10 cellular contexts compared by ENCODE assay signal in genomic region chr2:180033993-180034894, GRCh38. TPM values are rescaled to one million over a fixed set of nuclear protein-coding genes. Genes with fewer than 3 reads are reported as not detected.
DNase-seq lines count a peak whose midpoint lies in the region; ATAC-seq and TF ChIP-seq lines count a peak whose summit lies in the region.
"Had no signal": no experiment of that assay in that cellular context is flagged by ENCODE, and none has a peak within 500 bp of the region (broad histone marks: within the 10 kb centered on the region; RNA-seq: fewer than 3 reads in every experiment).

No MANE protein-coding gene starts in this region.

- no peak overlapping the region for H3K27ac Mint-ChIP-seq in activated CD8-positive, alpha-beta T cell treated with anti-CD3 and anti-CD28 coated beads, Interleukin-2, amount 10 ng/mL, durations not matched to agents 7 days and 5 days
- no peak overlapping the region for H3K27ac Mint-ChIP-seq in activated CD4-positive, alpha-beta memory T cell treated with anti-CD3 and anti-CD28 coated beads for 36 hours
- H3K27ac Mint-ChIP-seq in CD4-positive, alpha-beta T cell = no peak overlapping the region

- ATAC-seq in PC-3 = peak; percentile 97
- no peak for ATAC-seq in activated CD8-positive, alpha-beta T cell treated with anti-CD3 and anti-CD28 coated beads, Interleukin-2, amount 10 ng/mL, durations not matched to agents 7 days and 5 days
- no peak for ATAC-seq in HG03457 (IDR thresholded peaks at IDR 0.05; ENCODE audit: unreplicated experiment)
- no peak for ATAC-seq in CD4-positive, alpha-beta T cell (ENCODE audit: poor library complexity)

- H3K9me3 ChIP-seq in A673 (ENCODE audit: low read depth, low read length, poor library complexity, severe bottlenecking) = peaks cover 6% of the 10 kb centered on the region
- H3K9me3 ChIP-seq in HUES64 (ENCODE audit: insufficient read depth, low read depth, low read length) = no peaks in the 10 kb centered on the region
- 0 out of 2 replicates have a peak, but pooled peaks cover 7% of the 10 kb centered on the region for H3K9me3 ChIP-seq in PC-3 (ENCODE audit: low read length)
- peaks cover 7% of the 10 kb centered on the region for H3K9me3 ChIP-seq in CD4-positive, alpha-beta T cell (ENCODE audit: control insufficient read depth, low read length)

- H3K9me2 ChIP-seq in PC-3 (replicated peaks; ENCODE audit: low read length) = no peaks in the 10 kb centered on the region

- H3K27ac ChIP-seq in A673 (ENCODE audit: low read depth, low read length, poor library complexity, severe bottlenecking) = peak overlapping the region; percentile 58
- H3K27ac ChIP-seq in HUES64 (ENCODE audit: low read depth, low read length) = peak overlapping the region; percentile 29; the same call in 1 of the 2 replicates
- H3K27ac ChIP-seq in PC-3 (ENCODE audit: low read length) = peak overlapping the region; percentile 38; the same call in 1 of the 2 replicates
- no peak overlapping the region for H3K27ac ChIP-seq in CD4-positive, alpha-beta T cell (ENCODE audit: low read depth, low read length)

- peaks cover 4% of the 10 kb centered on the region for H3K9me3 Mint-ChIP-seq in activated CD8-positive, alpha-beta T cell treated with anti-CD3 and anti-CD28 coated beads, Interleukin-2, amount 10 ng/mL, durations not matched to agents 7 days and 5 days (ENCODE audit: insufficient read depth)
- H3K9me3 Mint-ChIP-seq in activated CD4-positive, alpha-beta memory T cell treated with anti-CD3 and anti-CD28 coated beads for 36 hours = peaks cover 8% of the 10 kb centered on the region
- H3K9me3 Mint-ChIP-seq in CD4-positive, alpha-beta T cell = peaks cover 4% of the 10 kb centered on the region

- intact Hi-C loops in A673 (cut with micrococcal nuclease; ENCODE audit: unreplicated experiment) = no loop called here
- intact Hi-C loops in PC-3 (cut with micrococcal nuclease) = loop anchor here (2.0 kb wide), 1 partner anchor 17 kb away; no protein-coding TSS in a partner anchor
- intact Hi-C loops in activated CD4-positive, alpha-beta memory T cell treated with anti-CD3 and anti-CD28 coated beads for 36 hours (cut with micrococcal nuclease) = no loop called here
- intact Hi-C loops in CD4-positive, alpha-beta T cell (cut with DNase I, micrococcal nuclease) = no loop called here

- DNase-seq in A673 (ENCODE audit: low spot score) = peak; percentile 93
- DNase-seq in PC-3 = peak; percentile 83
- DNase-seq in glomerular visceral epithelial cell (ENCODE audit: extremely low spot score) = peak; percentile 16
- no peak for DNase-seq in activated CD8-positive, alpha-beta T cell treated with anti-CD3 and anti-CD28 coated beads, Interleukin-2, amount 10 ng/mL, durations not matched to agents 7 days and 5 days
- no peak for DNase-seq in activated CD4-positive, alpha-beta memory T cell treated with anti-CD3 and anti-CD28 coated beads for 36 hours
- DNase-seq in CD4-positive, alpha-beta T cell = no peak
- DNase-seq: C1 segment of cervical spinal cord; stimulated activated CD4-positive, alpha-beta T cell treated with anti-CD3 and anti-CD28 coated beads, Interleukin-2, amount 100 ng/mL, for 24 hours had no signal

- H3K4me2 ChIP-seq in PC-3 (ENCODE audit: low read length) = peak overlapping the region; percentile 61

- H3K9ac ChIP-seq in HUES64 (ENCODE audit: low read depth, low read length) = no peak overlapping the region
- H3K9ac ChIP-seq in PC-3 (ENCODE audit: low read length) = no peak overlapping the region

- no peaks in the 10 kb centered on the region for H3K4me1 Mint-ChIP-seq in activated CD8-positive, alpha-beta T cell treated with anti-CD3 and anti-CD28 coated beads, Interleukin-2, amount 10 ng/mL, durations not matched to agents 7 days and 5 days (ENCODE audit: low read depth)
- no peaks in the 10 kb centered on the region for H3K4me1 Mint-ChIP-seq in activated CD4-positive, alpha-beta memory T cell treated with anti-CD3 and anti-CD28 coated beads for 36 hours (ENCODE audit: low read depth)
- H3K4me1 Mint-ChIP-seq in CD4-positive, alpha-beta T cell (ENCODE audit: low read depth) = no peaks in the 10 kb centered on the region

- no peaks in the 10 kb centered on the region for H3K79me2 ChIP-seq in PC-3 (ENCODE audit: low read length)

- no peaks in the 10 kb centered on the region for H3K36me3 Mint-ChIP-seq in activated CD8-positive, alpha-beta T cell treated with anti-CD3 and anti-CD28 coated beads, Interleukin-2, amount 10 ng/mL, durations not matched to agents 7 days and 5 days (ENCODE audit: low read depth)
- H3K36me3 Mint-ChIP-seq in activated CD4-positive, alpha-beta memory T cell treated with anti-CD3 and anti-CD28 coated beads for 36 hours = peaks cover under 1% of the 10 kb centered on the region
- H3K36me3 Mint-ChIP-seq in CD4-positive, alpha-beta T cell (ENCODE audit: low read depth) = no peaks in the 10 kb centered on the region

- POLR2A ChIA-PET in A673 (lab: Charles Lee; ENCODE audit: low non-redundant PET) = no interaction called here
- POLR2A ChIA-PET in PC-3 (lab: Charles Lee; ENCODE audit: unreplicated experiment) = no interaction called here
- POLR2A ChIA-PET in activated CD8-positive, alpha-beta T cell treated with anti-CD3 and anti-CD28 coated beads, Interleukin-2, amount 10 ng/mL, durations not matched to agents 7 days and 5 days (lab: Charles Lee) = no interaction called here
- POLR2A ChIA-PET in activated CD4-positive, alpha-beta memory T cell treated with anti-CD3 and anti-CD28 coated beads for 36 hours (lab: Charles Lee) = no interaction called here
- POLR2A ChIA-PET in CD4-positive, alpha-beta T cell (lab: Charles Lee) = no interaction called here

- H3K27me3 ChIP-seq in A673 (replicated peaks; ENCODE audit: insufficient read depth, low read depth, low read length, poor library complexity) (no peaks in the 10 kb centered on the region), HUES64 (ENCODE audit: insufficient read depth, low read length) (no peaks in the 10 kb centered on the region), PC-3 (ENCODE audit: low read length) (no peaks in the 10 kb centered on the region)
- H3K27me3 ChIP-seq in CD4-positive, alpha-beta T cell (ENCODE audit: control insufficient read depth, insufficient read depth, low read length) = peaks cover 17% of the 10 kb centered on the region

- no peaks in the 10 kb centered on the region for H3F3A ChIP-seq in PC-3 (ENCODE audit: low read length, unreplicated experiment)

- H3K4me1 ChIP-seq in A673 (ENCODE audit: insufficient read depth, low read length, poor library complexity, severe bottlenecking) = peaks cover 20% of the 10 kb centered on the region
- H3K4me1 ChIP-seq in HUES64 (ENCODE audit: insufficient read depth, low read length) = peaks cover 7% of the 10 kb centered on the region; the same call in 1 of the 2 replicates
- peaks cover 15% of the 10 kb centered on the region for H3K4me1 ChIP-seq in PC-3 (ENCODE audit: insufficient read depth, low read length)

- no peaks in the 10 kb centered on the region for H4K20me1 ChIP-seq in PC-3 (ENCODE audit: low read length)

- H2AFZ ChIP-seq in PC-3 (ENCODE audit: low read length) = peak overlapping the region; percentile 69

- WGBS in HUES64 = 91% methylated on average over 4 of the region's 5 CpGs

- peaks cover 13% of the 10 kb centered on the region for H3K27me3 Mint-ChIP-seq in activated CD8-positive, alpha-beta T cell treated with anti-CD3 and anti-CD28 coated beads, Interleukin-2, amount 10 ng/mL, durations not matched to agents 7 days and 5 days (ENCODE audit: low read depth)
- H3K27me3 Mint-ChIP-seq in activated CD4-positive, alpha-beta memory T cell treated with anti-CD3 and anti-CD28 coated beads for 36 hours = peaks cover 20% of the 10 kb centered on the region
- H3K27me3 Mint-ChIP-seq in CD4-positive, alpha-beta T cell = peaks cover 46% of the 10 kb centered on the region

- no peak overlapping the region for H3K4me3 Mint-ChIP-seq in activated CD8-positive, alpha-beta T cell treated with anti-CD3 and anti-CD28 coated beads, Interleukin-2, amount 10 ng/mL, durations not matched to agents 7 days and 5 days
- H3K4me3 Mint-ChIP-seq in activated CD4-positive, alpha-beta memory T cell treated with anti-CD3 and anti-CD28 coated beads for 36 hours = no peak overlapping the region
- H3K4me3 Mint-ChIP-seq in CD4-positive, alpha-beta T cell = no peak overlapping the region

- CTCF ChIA-PET in A673 (lab: Charles Lee) (no interaction called here), PC-3 (lab: Charles Lee) (no interaction called here)
- CTCF ChIA-PET in activated CD8-positive, alpha-beta T cell treated with anti-CD3 and anti-CD28 coated beads, Interleukin-2, amount 10 ng/mL, durations not matched to agents 7 days and 5 days (lab: Charles Lee) = no interaction called here
- CTCF ChIA-PET in activated CD4-positive, alpha-beta memory T cell treated with anti-CD3 and anti-CD28 coated beads for 36 hours (lab: Charles Lee) = no interaction called here
- CTCF ChIA-PET in CD4-positive, alpha-beta T cell (lab: Charles Lee) = no interaction called here

- TF ChIP-seq CTCF in A673 (conservative IDR thresholded peaks at IDR 0.05; ENCODE audit: low read depth, low read length) (no peak), PC-3 (conservative IDR thresholded peaks at IDR 0.05; ENCODE audit: low read depth, low read length) (no peak)
- TF ChIP-seq CTCF in CD4-positive, alpha-beta T cell (IDR thresholded peaks at IDR 0.05) = no peak

- no peaks in the 10 kb centered on the region for H3K36me3 ChIP-seq in A673 (ENCODE audit: insufficient read depth, low read length, poor library complexity, severe bottlenecking)
- H3K36me3 ChIP-seq in HUES64 (ENCODE audit: insufficient read depth, low read length) = no peaks in the 10 kb centered on the region
- H3K36me3 ChIP-seq in PC-3 (ENCODE audit: low read depth, low read length) = no peaks in the 10 kb centered on the region

- H3K4me3 ChIP-seq in A673 (ENCODE audit: low read depth, low read length, poor library complexity, severe bottlenecking) (no peak overlapping the region), HUES64 (ENCODE audit: low read length) (no peak overlapping the region), PC-3 (ENCODE audit: low read length) (no peak overlapping the region)

- BruUV-seq in A673 (replicated peaks; lab: Mats Ljungman, UMichigan) (no TSS peak), PC-3 (replicated peaks; lab: Mats Ljungman, UMichigan) (no TSS peak)

RNA-seq across cellular contexts. Expression of gene CWC22, which starts 27.1 kb away (rescaled TPM):
- total RNA-seq in A673 (2021) = 24.9 and 26.7 TPM in 2 replicates
- polyA plus RNA-seq in HUES64 (2013, experiment 1 of 2) = 30.6 TPM
- 28.3 TPM for polyA plus RNA-seq in HUES64 (2013, experiment 2 of 2)
- total RNA-seq in PC-3 (2014; rRNA removed) = 14.2 and 16.2 TPM in 2 replicates
- 10 to 100 TPM; 20.0 to 20.6 TPM for total RNA-seq in activated CD8-positive, alpha-beta T cell treated with anti-CD3 and anti-CD28 coated beads, Interleukin-2, amount 10 ng/mL, durations not matched to agents 7 days and 5 days
- 10 to 100 TPM; 21.1 to 23.6 TPM for total RNA-seq in activated CD4-positive, alpha-beta memory T cell treated with anti-CD3 and anti-CD28 coated beads for 36 hours
- 10 to 100 TPM; 11.8 to 12.0 TPM for total RNA-seq in CD4-positive, alpha-beta T cell

Comparison
In these comparisons a context has a peak if more than half of its experiments do, and no peak if none do; other contexts are left out.
1. DNase-seq: peak in A673 (single experiment), PC-3 (single experiment) and glomerular visceral epithelial cell (single experiment); none in activated CD8-positive, alpha-beta T cell treated with anti-CD3 and anti-CD28 coated beads, Interleukin-2, amount 10 ng/mL, durations not matched to agents 7 days and 5 days (single experiment), activated CD4-positive, alpha-beta memory T cell treated with anti-CD3 and anti-CD28 coated beads for 36 hours (single experiment) and CD4-positive, alpha-beta T cell (0 of 10).